Comparison of ENCODE assay signal across 21 cellular contexts in the genomic region with DNA sequence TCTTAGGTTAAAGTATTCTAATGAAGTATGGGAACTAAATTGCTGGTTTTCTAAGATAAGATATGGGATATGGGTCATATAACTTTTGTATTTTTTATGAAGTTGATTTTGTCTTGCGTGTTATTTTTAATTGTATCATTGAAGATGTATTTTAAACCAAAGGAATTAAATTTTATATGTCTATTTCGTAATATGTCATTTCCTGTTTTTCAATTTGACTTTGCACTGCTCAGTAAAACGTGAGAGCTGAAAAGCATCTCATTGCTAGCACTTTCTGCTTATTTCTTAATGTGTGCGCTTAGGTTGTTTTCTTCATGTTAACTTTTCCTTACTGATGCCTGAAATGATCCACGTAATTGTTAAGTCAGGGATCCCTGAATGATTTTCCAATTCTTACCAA. TPM values are rescaled to one million over a fixed set of nuclear protein-coding genes. Genes with fewer than 3 reads are reported as not detected.
DNase-seq lines count a peak whose midpoint lies in the region; ATAC-seq, FAIRE-seq and TF ChIP-seq lines count a peak whose summit lies in the region.
"Had no signal": no experiment of that assay in that cellular context is flagged by ENCODE, and none has a peak within 500 bp of the region (broad histone marks: within the 10 kb centered on the region; RNA-seq: fewer than 3 reads in every experiment).

No MANE protein-coding gene starts in this region.

- H3K18ac ChIP-seq in IMR-90 (ENCODE audit: low read depth, low read length) = no peak overlapping the region

- DNase-seq in NOMO-1 treated with DMSO at 0.1 percent for 48 hours (lab: John Stamatoyannopoulos, UW; ENCODE audit: unreplicated experiment) (peak; percentile 47), NOMO-1 treated with dmso at 0.1 percent for 144 hours (lab: John Stamatoyannopoulos, UW; ENCODE audit: unreplicated experiment) (no peak), IMR-90 (no peak), K562 (ENCODE audit: extremely low read depth in 1 of 4, low spot score in 3 of 4) (no peak), sigmoid colon (no peak)
- DNase-seq: 8988T; C1 segment of cervical spinal cord; CD8-positive, alpha-beta T cell; COR-L47; DMS153; DMS79 treated with DMSO at 0.1 percent for 48 hours; EL; GOT3; H9 had no signal

- TF ChIP-seq CTCF in IMR-90 (conservative IDR thresholded peaks at IDR 0.05; ENCODE audit: low read depth, low read length) (no peak), K562 (IDR thresholded peaks at IDR 0.05 in 2 of 3, conservative IDR thresholded peaks at IDR 0.05 in 1 of 3; ENCODE audit: insufficient read depth in 2 of 3, low read depth in 1 of 3, low read length in 3 of 3) (no peak), sigmoid colon (IDR thresholded peaks at IDR 0.05) (no peak)

- H3K79me2 ChIP-seq in K562 (ENCODE audit: control insufficient read depth, insufficient read depth, low read length) = no peaks in the 10 kb centered on the region

- TF ChIP-seq POLR2A in IMR-90 (IDR thresholded peaks at IDR 0.05; ENCODE audit: low read depth, low read length) (no peak), K562 (conservative IDR thresholded peaks at IDR 0.05) (no peak), sigmoid colon (IDR thresholded peaks at IDR 0.05) (no peak)

- no peaks in the 10 kb centered on the region; the same call in 1 of the 2 replicates for H3K9me1 ChIP-seq in IMR-90 (ENCODE audit: insufficient read depth, low read length)
- H3K9me1 ChIP-seq in K562 (ENCODE audit: control insufficient read depth, insufficient read depth, low read length) = no peaks in the 10 kb centered on the region

- BruUV-seq in IMR-90 (replicated peaks; lab: Mats Ljungman, UMichigan) (no TSS peak), K562 (replicated peaks; lab: Mats Ljungman, UMichigan) (no TSS peak)

- WGBS in IMR-90 (ENCODE audit: extremely low coverage in 2 of 2, insufficient read length in 1 of 2), 2 experiments = no CpG with 5 or more reads among the region's 5 CpGs
- 66% methylated on average over 5 of the region's 5 CpGs for WGBS in K562 (ENCODE audit: insufficient coverage, low coverage, missing lambda C conversion rate)
- WGBS in sigmoid colon, 2 donors = 52 to 80% methylated on average over 5 of the region's 5 CpGs

- H4K5ac ChIP-seq in IMR-90 (ENCODE audit: low read depth, low read length) = no peak overlapping the region

- H2BK120ac ChIP-seq in IMR-90 (ENCODE audit: low read depth, low read length) = no peak overlapping the region

- no peak overlapping the region for H3K27ac ChIP-seq in IMR-90 (ENCODE audit: insufficient read depth, low read length)
- no peak overlapping the region for H3K27ac ChIP-seq in K562 (ENCODE audit: extremely low read depth, low read depth, low read length)
- peak overlapping the region; percentile 84 for H3K27ac ChIP-seq in subcutaneous abdominal adipose tissue (ENCODE audit: low read depth, low read length)
- H3K27ac ChIP-seq in sigmoid colon = no peak overlapping the region

- H2AFZ ChIP-seq in IMR-90 (replicated peaks; ENCODE audit: low read length, poor library complexity) (no peak overlapping the region), K562 (ENCODE audit: low read depth, low read length) (no peak overlapping the region)

- no peaks in the 10 kb centered on the region for H3K36me3 ChIP-seq in IMR-90 (ENCODE audit: control insufficient read depth, insufficient read depth, low read length)
- no peaks in the 10 kb centered on the region for H3K36me3 ChIP-seq in K562 (ENCODE audit: control insufficient read depth, insufficient read depth, low read length)
- peaks cover 0 to 5% (median under 1%) of the 10 kb centered on the region in 5 donors for H3K36me3 ChIP-seq in subcutaneous abdominal adipose tissue (ENCODE audit: control insufficient read depth in 5 of 5, insufficient read depth in 5 of 5, low read length in 5 of 5)
- no peaks in the 10 kb centered on the region for H3K36me3 ChIP-seq in sigmoid colon

- H3K27me3 ChIP-seq in IMR-90 (ENCODE audit: control insufficient read depth, insufficient read depth, low read length) (no peaks in the 10 kb centered on the region), K562 (ENCODE audit: control insufficient read depth in 2 of 2, insufficient read depth in 2 of 2, low read length in 2 of 2) (no peaks in the 10 kb centered on the region), subcutaneous abdominal adipose tissue (ENCODE audit: control insufficient read depth in 5 of 5, insufficient read depth in 4 of 5, low read length in 5 of 5) (no peaks in the 10 kb centered on the region), sigmoid colon (no peaks in the 10 kb centered on the region)

- POLR2A ChIA-PET in IMR-90 (lab: Charles Lee; ENCODE audit: unreplicated experiment) = no interaction called here
- POLR2A ChIA-PET in K562 (lab: Yijun Ruan, JAX) = no interaction called here

- H2AK9ac ChIP-seq in IMR-90 (replicated peaks; ENCODE audit: low read depth, low read length, poor library complexity) = no peak overlapping the region

- no peak overlapping the region for H3K56ac ChIP-seq in IMR-90 (ENCODE audit: extremely low read depth, insufficient read depth, low read length)

- no peaks in the 10 kb centered on the region for H4K20me1 ChIP-seq in IMR-90 (ENCODE audit: insufficient read depth, low read length)
- H4K20me1 ChIP-seq in K562 (replicated peaks; ENCODE audit: control insufficient read depth, insufficient read depth, low read length) = no peaks in the 10 kb centered on the region

- no peak overlapping the region for H3K4ac ChIP-seq in IMR-90 (ENCODE audit: low read depth, low read length)

- no peak overlapping the region for H3K23ac ChIP-seq in IMR-90 (ENCODE audit: low read depth, low read length)

- no peak overlapping the region for H2AK5ac ChIP-seq in IMR-90 (ENCODE audit: low read depth, low read length)

- no peak overlapping the region for H4K8ac ChIP-seq in IMR-90 (ENCODE audit: low read depth in 2 of 2, low read length in 2 of 2)

- H4K91ac ChIP-seq in IMR-90 (ENCODE audit: insufficient read depth, low read depth, low read length) = no peak overlapping the region

- TF ChIP-seq RAD21 in IMR-90 (IDR thresholded peaks at IDR 0.05; ENCODE audit: low read length) (no peak), K562 (CRISPR knock-in tag; conservative IDR thresholded peaks at IDR 0.05 in 1 of 2, IDR thresholded peaks at IDR 0.05 in 1 of 2) (no peak)

- intact Hi-C loops in IMR-90 (cut with micrococcal nuclease) (no loop called here), K562 (cut with micrococcal nuclease) (no loop called here), sigmoid colon (cut with DNase I) (no loop called here)

- H2BK5ac ChIP-seq in IMR-90 (ENCODE audit: low read depth, low read length, poor library complexity, severe bottlenecking) = no peak overlapping the region

- in situ Hi-C loops in IMR-90 (cut with MboI; ENCODE audit: low sequenced_read_pairs) (no loop called here), K562 (cut with MboI) (no loop called here)

- TF ChIP-seq EP300 in K562 (IDR thresholded peaks at IDR 0.05; ENCODE audit: low read length) (no peak), sigmoid colon (IDR thresholded peaks at IDR 0.05) (no peak)

- FAIRE-seq in K562 (lab: Jason Lieb, UNC) = no peak
- FAIRE-seq: D721Med, G401.6, GM12891, GM19239 had no signal

- H3K9ac ChIP-seq in IMR-90 (ENCODE audit: low read depth, low read length) (no peak overlapping the region), K562 (ENCODE audit: insufficient read depth in 1 of 2, low read depth in 2 of 2, low read length in 2 of 2) (no peak overlapping the region), subcutaneous abdominal adipose tissue (ENCODE audit: low read length in 5 of 5) (peak overlapping the region in 1 of 5 donors; percentile 77)

- ATAC-seq in IMR-90 (ENCODE audit: low read depth) (no peak), K562 (no peak), HG02938 (IDR thresholded peaks at IDR 0.05; ENCODE audit: unreplicated experiment) (no peak), HG02571 (IDR thresholded peaks at IDR 0.05; ENCODE audit: unreplicated experiment) (no peak)
- ATAC-seq: CD8-positive, alpha-beta T cell had no signal

- H3K4me2 ChIP-seq in IMR-90 (ENCODE audit: low read depth, low read length) (no peak overlapping the region), K562 (ENCODE audit: insufficient read depth, low read length) (no peak overlapping the region)

- no peak overlapping the region for H3K14ac ChIP-seq in IMR-90 (replicated peaks; ENCODE audit: low read depth, low read length)

- 0 out of 2 replicates have a peak, but pooled peaks cover 3% of the 10 kb centered on the region for H3K4me1 ChIP-seq in IMR-90 (ENCODE audit: control insufficient read depth, insufficient read depth, low read length)
- H3K4me1 ChIP-seq in K562 (replicated peaks in 1 of 2; ENCODE audit: control insufficient read depth in 2 of 2, insufficient read depth in 2 of 2, low read length in 2 of 2) = peaks cover 0 to 11% of the 10 kb centered on the region in 2 experiments; a peak in 1 of 5 replicates
- H3K4me1 ChIP-seq in subcutaneous abdominal adipose tissue (ENCODE audit: control insufficient read depth in 5 of 5, insufficient read depth in 5 of 5, low read length in 5 of 5) = peaks cover 5 to 50% (median 36%) of the 10 kb centered on the region in 5 donors
- H3K4me1 ChIP-seq in sigmoid colon = peaks cover 0 to 11% (median 9%) of the 10 kb centered on the region in 4 donors

- dilution Hi-C loops in IMR-90 (cut with HindIII; ENCODE audit: low sequenced_read_pairs, unreplicated experiment) = no loop called here

- no peak overlapping the region for H2BK20ac ChIP-seq in IMR-90 (ENCODE audit: low read depth, low read length)

- no peaks in the 10 kb centered on the region for H3K9me3 ChIP-seq in IMR-90 (ENCODE audit: control insufficient read depth, insufficient read depth, low read length)
- no peaks in the 10 kb centered on the region for H3K9me3 ChIP-seq in K562 (replicated peaks; ENCODE audit: control insufficient read depth, insufficient read depth, low read depth, low read length)
- no peaks in the 10 kb centered on the region for H3K9me3 ChIP-seq in subcutaneous abdominal adipose tissue (ENCODE audit: control insufficient read depth in 5 of 5, low read length in 5 of 5)
- no peaks in the 10 kb centered on the region for H3K9me3 ChIP-seq in sigmoid colon

- CTCF ChIA-PET in IMR-90 (lab: Yijun Ruan, JAX) (no interaction called here), K562 (lab: Yijun Ruan, JAX; ENCODE audit: low intra/inter-chr PET ratio) (no interaction called here)

- H2BK15ac ChIP-seq in IMR-90 (ENCODE audit: low read depth, low read length) = no peak overlapping the region

- H3K79me1 ChIP-seq in IMR-90 (ENCODE audit: low read depth in 1 of 2, low read length in 2 of 2) = no peaks in the 10 kb centered on the region

- H3K4me3 ChIP-seq in IMR-90 (ENCODE audit: insufficient read depth, low read depth, low read length) = no peak overlapping the region
- no peak overlapping the region for H3K4me3 ChIP-seq in K562
- no peak overlapping the region for H3K4me3 ChIP-seq in subcutaneous abdominal adipose tissue (ENCODE audit: low read depth in 1 of 5, low read length in 5 of 5)
- no peak overlapping the region for H3K4me3 ChIP-seq in sigmoid colon

RNA-seq across cellular contexts. Expression of a gene that starts 41.3 kb away (rescaled TPM):
- total RNA-seq in IMR-90 (2012; rRNA removed) = 2.0 and 2.2 TPM in 2 replicates
- polyA plus RNA-seq in IMR-90 (2012; rRNA removed) = 2.4 and 2.5 TPM in 2 replicates
- polyA plus RNA-seq in IMR-90 (2012; cell fraction: cytosol; rRNA removed) = 2.4 TPM in 2 replicates
- 2.3 and 3.4 TPM in 2 replicates for polyA plus RNA-seq in IMR-90 (2012; cell fraction: nucleus; rRNA removed; ENCODE audit: low replicate concordance)
- 14.2 and 14.4 TPM in 2 replicates for total RNA-seq in K562 (2011; cell fraction: chromatin; rRNA removed; ENCODE audit: low replicate concordance)
- total RNA-seq in K562 (2011; cell fraction: nucleolus; rRNA removed) = 11.3 and 12.0 TPM in 2 replicates
- total RNA-seq in K562 (2011; cell fraction: nucleoplasm; rRNA removed) = 14.4 and 15.9 TPM in 2 replicates
- total RNA-seq in K562 (2014; rRNA removed) = 5.6 and 8.7 TPM in 2 replicates
- total RNA-seq in K562 (2014; rRNA removed; fragmentation: Illumina TruSeq; extraction: Trizol) = 6.1 and 6.5 TPM in 2 replicates
- total RNA-seq in K562 (2015; rRNA removed; fragmentation: Illumina TruSeq; extraction: Trizol) = 6.7 and 7.1 TPM in 2 replicates
- 13.1 and 13.4 TPM in 2 replicates for total RNA-seq in K562 (2021)
- 11.4 and 19.6 TPM in 2 replicates for polyA plus RNA-seq in K562 (2011; rRNA removed)
- polyA plus RNA-seq in K562 (2011; cell fraction: cytosol; rRNA removed) = 7.0 and 9.5 TPM in 2 replicates
- polyA plus RNA-seq in K562 (2011; cell fraction: nucleus; rRNA removed) = 12.5 and 13.4 TPM in 2 replicates
- polyA plus RNA-seq in K562 (2012) = 5.1 and 7.4 TPM in 2 replicates
- polyA plus RNA-seq in K562 (2014; fragmentation: Illumina TruSeq; extraction: Trizol) = 10.7 and 10.8 TPM in 2 replicates
- 1 to 10 TPM; 2.1 to 3.0 TPM for polyA plus RNA-seq in K562 (2014; fragmentation: Nextera tagmentation; extraction: Ambion mirVana)
- 6.2 and 6.5 TPM in 2 replicates for polyA plus RNA-seq in K562 (2014; rRNA removed)
- 11.9 and 14.6 TPM in 2 replicates for polyA minus RNA-seq in K562 (2011; rRNA and poly(A)+ RNA removed)
- polyA minus RNA-seq in K562 (2011; cell fraction: cytosol; rRNA and poly(A)+ RNA removed) = 7.5 and 8.1 TPM in 2 replicates
- polyA minus RNA-seq in K562 (2011; cell fraction: nucleus; rRNA and poly(A)+ RNA removed) = 4.7 and 8.6 TPM in 2 replicates
- 10 to 100 TPM; 18.5 to 41.3 (median 29.7) TPM for total RNA-seq in sigmoid colon
- polyA plus RNA-seq in sigmoid colon = 1 to 10 TPM; 3.9 to 7.2 (median 5.8) TPM

RNA-seq across cellular contexts. Expression of a gene that starts 50.6 kb away (rescaled TPM):
- 0.18 and 0.56 TPM in 2 replicates for total RNA-seq in IMR-90 (2012; rRNA removed)
- 0.21 and 0.26 TPM in 2 replicates for polyA plus RNA-seq in IMR-90 (2012; rRNA removed)
- 0.03 and 0.04 TPM in 2 replicates for polyA plus RNA-seq in IMR-90 (2012; cell fraction: cytosol; rRNA removed)
- 0.29 and 1.5 TPM in 2 replicates for polyA plus RNA-seq in IMR-90 (2012; cell fraction: nucleus; rRNA removed; ENCODE audit: low replicate concordance)
- total RNA-seq in K562 (2011; cell fraction: chromatin; rRNA removed; ENCODE audit: low replicate concordance) = 15.0 and 18.7 TPM in 2 replicates
- 7.2 and 9.7 TPM in 2 replicates for total RNA-seq in K562 (2011; cell fraction: nucleolus; rRNA removed)
- 10.6 and 15.3 TPM in 2 replicates for total RNA-seq in K562 (2011; cell fraction: nucleoplasm; rRNA removed)
- 4.2 and 4.5 TPM in 2 replicates for total RNA-seq in K562 (2014; rRNA removed)
- total RNA-seq in K562 (2014; rRNA removed; fragmentation: Illumina TruSeq; extraction: Trizol) = 5.1 and 5.4 TPM in 2 replicates
- 3.2 and 3.4 TPM in 2 replicates for total RNA-seq in K562 (2015; rRNA removed; fragmentation: Illumina TruSeq; extraction: Trizol)
- total RNA-seq in K562 (2021) = 4.6 and 5.5 TPM in 2 replicates
- polyA plus RNA-seq in K562 (2011; rRNA removed) = 6.1 and 6.5 TPM in 2 replicates
- polyA plus RNA-seq in K562 (2011; cell fraction: cytosol; rRNA removed) = 1.2 and 3.5 TPM in 2 replicates
- 18.4 and 19.2 TPM in 2 replicates for polyA plus RNA-seq in K562 (2011; cell fraction: nucleus; rRNA removed)
- polyA plus RNA-seq in K562 (2012) = 2.1 and 7.1 TPM in 2 replicates
- polyA plus RNA-seq in K562 (2014; fragmentation: Illumina TruSeq; extraction: Trizol) = 4.4 and 5.0 TPM in 2 replicates
- polyA plus RNA-seq in K562 (2014; fragmentation: Nextera tagmentation; extraction: Ambion mirVana) = 1 to 10 TPM; 1.7 to 1.9 TPM
- polyA plus RNA-seq in K562 (2014; rRNA removed) = 4.7 and 5.8 TPM in 2 replicates
- 9.8 and 10.6 TPM in 2 replicates for polyA minus RNA-seq in K562 (2011; rRNA and poly(A)+ RNA removed)
- 2.2 and 2.6 TPM in 2 replicates for polyA minus RNA-seq in K562 (2011; cell fraction: cytosol; rRNA and poly(A)+ RNA removed)
- 9.3 and 13.6 TPM in 2 replicates for polyA minus RNA-seq in K562 (2011; cell fraction: nucleus; rRNA and poly(A)+ RNA removed)
- 1 to 10 TPM; 1.4 to 4.2 (median 2.5) TPM for total RNA-seq in sigmoid colon
- under 1 TPM; under 0.01 to 0.55 (median 0.46) TPM for polyA plus RNA-seq in sigmoid colon
